In the genomic region with DNA sequence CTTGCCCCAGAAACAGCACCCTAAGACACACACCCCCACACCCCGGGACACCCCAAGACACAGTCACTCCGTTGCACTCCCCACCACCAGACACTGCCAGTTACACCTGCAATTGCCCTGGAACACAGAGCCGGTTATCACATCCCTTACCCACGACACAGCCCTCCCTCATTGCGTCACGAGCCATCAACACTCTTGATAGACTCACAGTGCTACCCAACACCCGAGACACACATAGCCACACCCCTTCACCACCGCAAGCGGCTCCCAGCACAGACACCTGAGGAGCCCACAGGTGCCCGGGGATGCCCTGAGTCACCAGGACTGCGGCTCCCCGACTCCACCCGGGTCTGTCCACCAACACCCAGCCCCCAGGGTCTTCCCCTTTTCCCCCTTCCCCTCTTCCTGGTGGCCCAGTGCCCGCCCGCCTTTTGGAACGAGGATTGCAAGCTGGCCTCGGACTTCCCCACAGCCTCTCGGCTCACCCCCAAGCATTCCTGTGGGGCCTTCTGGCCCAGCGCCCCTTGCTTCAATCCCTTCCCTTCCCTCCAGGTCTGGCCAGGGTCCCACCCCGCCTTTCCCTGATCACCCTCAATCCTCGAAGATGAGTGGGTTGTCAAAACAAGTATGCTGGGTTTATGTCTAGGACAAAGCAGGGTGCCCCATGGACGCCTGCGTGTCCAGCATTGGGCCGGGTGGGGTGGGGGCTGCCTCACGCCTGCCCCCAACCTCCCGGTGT, we compare ENCODE assay signal across 1 cellular context.
TF ChIP-seq lines count a peak whose summit lies in the region.

No MANE protein-coding gene starts in this region.

TF ChIP-seq in K562, 482 proteins besides CTCF, POLR2A, EP300 and RAD21 (continues in another document):
- TF ChIP-seq MAFF (IDR thresholded peaks at IDR 0.05; ENCODE audit: low read length) = no peak
- no peak for TF ChIP-seq MCM5 (IDR thresholded peaks at IDR 0.05; ENCODE audit: low read depth)
- 0 out of 2 replicates have a peak, but pooled peaks have one; percentile 51 for TF ChIP-seq ELF4 (CRISPR knock-in tag; IDR thresholded peaks at IDR 0.05)
- TF ChIP-seq, protein P1, sequence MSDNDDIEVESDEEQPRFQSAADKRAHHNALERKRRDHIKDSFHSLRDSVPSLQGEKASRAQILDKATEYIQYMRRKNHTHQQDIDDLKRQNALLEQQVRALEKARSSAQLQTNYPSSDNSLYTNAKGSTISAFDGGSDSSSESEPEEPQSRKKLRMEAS (CRISPR knock-in tag; IDR thresholded peaks at IDR 0.05) = 0 out of 2 replicates have a peak, but pooled peaks have one; percentile 28
- 0 out of 2 replicates have a peak, but pooled peaks have one; percentile 9 for TF ChIP-seq USF1 (CRISPR knock-in tag; IDR thresholded peaks at IDR 0.05)
- TF ChIP-seq CXXC5 (CRISPR knock-in tag; IDR thresholded peaks at IDR 0.05) = peak; percentile 36; the same call in 1 of the 2 replicates
- TF ChIP-seq OTX1 (CRISPR knock-in tag; IDR thresholded peaks at IDR 0.05) = peak; percentile 72; the same call in 1 of the 2 replicates
- no peak for TF ChIP-seq ZNF644 (tag; IDR thresholded peaks at IDR 0.05; ENCODE audit: low read depth)
- peak; percentile 82 for TF ChIP-seq CREM (IDR thresholded peaks at IDR 0.05; ENCODE audit: low read depth)
- TF ChIP-seq HMBOX1 (IDR thresholded peaks at IDR 0.05) = no peak
- TF ChIP-seq ZNF384 (IDR thresholded peaks at IDR 0.05; ENCODE audit: low read depth, low read length) = no peak
- TF ChIP-seq ZEB2 (IDR thresholded peaks at IDR 0.05) = 0 out of 2 replicates have a peak, but pooled peaks have one; percentile 51
- peak; percentile 86 for TF ChIP-seq CEBPB (tag; IDR thresholded peaks at IDR 0.05)
- TF ChIP-seq KLF1 (tag; IDR thresholded peaks at IDR 0.05) = no peak
- TF ChIP-seq, protein P2, sequence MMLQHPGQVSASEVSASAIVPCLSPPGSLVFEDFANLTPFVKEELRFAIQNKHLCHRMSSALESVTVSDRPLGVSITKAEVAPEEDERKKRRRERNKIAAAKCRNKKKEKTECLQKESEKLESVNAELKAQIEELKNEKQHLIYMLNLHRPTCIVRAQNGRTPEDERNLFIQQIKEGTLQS (IDR thresholded peaks at IDR 0.05) = peak; percentile 80
- TF ChIP-seq, protein P2 (CRISPR knock-in tag; conservative IDR thresholded peaks at IDR 0.05) = no peak
- no peak for TF ChIP-seq TAF7 (tag; IDR thresholded peaks at IDR 0.05)
- no peak for TF ChIP-seq KLF16 (IDR thresholded peaks at IDR 0.05)
- TF ChIP-seq MEIS2 (IDR thresholded peaks at IDR 0.05; ENCODE audit: partially characterized antibody) = peak; percentile 27
- TF ChIP-seq HOMEZ (CRISPR knock-in tag; IDR thresholded peaks at IDR 0.05) = no peak
- TF ChIP-seq HDAC2 (IDR thresholded peaks at IDR 0.05) = 0 out of 2 replicates have a peak, but pooled peaks have one; percentile 13
- TF ChIP-seq, protein P3, sequence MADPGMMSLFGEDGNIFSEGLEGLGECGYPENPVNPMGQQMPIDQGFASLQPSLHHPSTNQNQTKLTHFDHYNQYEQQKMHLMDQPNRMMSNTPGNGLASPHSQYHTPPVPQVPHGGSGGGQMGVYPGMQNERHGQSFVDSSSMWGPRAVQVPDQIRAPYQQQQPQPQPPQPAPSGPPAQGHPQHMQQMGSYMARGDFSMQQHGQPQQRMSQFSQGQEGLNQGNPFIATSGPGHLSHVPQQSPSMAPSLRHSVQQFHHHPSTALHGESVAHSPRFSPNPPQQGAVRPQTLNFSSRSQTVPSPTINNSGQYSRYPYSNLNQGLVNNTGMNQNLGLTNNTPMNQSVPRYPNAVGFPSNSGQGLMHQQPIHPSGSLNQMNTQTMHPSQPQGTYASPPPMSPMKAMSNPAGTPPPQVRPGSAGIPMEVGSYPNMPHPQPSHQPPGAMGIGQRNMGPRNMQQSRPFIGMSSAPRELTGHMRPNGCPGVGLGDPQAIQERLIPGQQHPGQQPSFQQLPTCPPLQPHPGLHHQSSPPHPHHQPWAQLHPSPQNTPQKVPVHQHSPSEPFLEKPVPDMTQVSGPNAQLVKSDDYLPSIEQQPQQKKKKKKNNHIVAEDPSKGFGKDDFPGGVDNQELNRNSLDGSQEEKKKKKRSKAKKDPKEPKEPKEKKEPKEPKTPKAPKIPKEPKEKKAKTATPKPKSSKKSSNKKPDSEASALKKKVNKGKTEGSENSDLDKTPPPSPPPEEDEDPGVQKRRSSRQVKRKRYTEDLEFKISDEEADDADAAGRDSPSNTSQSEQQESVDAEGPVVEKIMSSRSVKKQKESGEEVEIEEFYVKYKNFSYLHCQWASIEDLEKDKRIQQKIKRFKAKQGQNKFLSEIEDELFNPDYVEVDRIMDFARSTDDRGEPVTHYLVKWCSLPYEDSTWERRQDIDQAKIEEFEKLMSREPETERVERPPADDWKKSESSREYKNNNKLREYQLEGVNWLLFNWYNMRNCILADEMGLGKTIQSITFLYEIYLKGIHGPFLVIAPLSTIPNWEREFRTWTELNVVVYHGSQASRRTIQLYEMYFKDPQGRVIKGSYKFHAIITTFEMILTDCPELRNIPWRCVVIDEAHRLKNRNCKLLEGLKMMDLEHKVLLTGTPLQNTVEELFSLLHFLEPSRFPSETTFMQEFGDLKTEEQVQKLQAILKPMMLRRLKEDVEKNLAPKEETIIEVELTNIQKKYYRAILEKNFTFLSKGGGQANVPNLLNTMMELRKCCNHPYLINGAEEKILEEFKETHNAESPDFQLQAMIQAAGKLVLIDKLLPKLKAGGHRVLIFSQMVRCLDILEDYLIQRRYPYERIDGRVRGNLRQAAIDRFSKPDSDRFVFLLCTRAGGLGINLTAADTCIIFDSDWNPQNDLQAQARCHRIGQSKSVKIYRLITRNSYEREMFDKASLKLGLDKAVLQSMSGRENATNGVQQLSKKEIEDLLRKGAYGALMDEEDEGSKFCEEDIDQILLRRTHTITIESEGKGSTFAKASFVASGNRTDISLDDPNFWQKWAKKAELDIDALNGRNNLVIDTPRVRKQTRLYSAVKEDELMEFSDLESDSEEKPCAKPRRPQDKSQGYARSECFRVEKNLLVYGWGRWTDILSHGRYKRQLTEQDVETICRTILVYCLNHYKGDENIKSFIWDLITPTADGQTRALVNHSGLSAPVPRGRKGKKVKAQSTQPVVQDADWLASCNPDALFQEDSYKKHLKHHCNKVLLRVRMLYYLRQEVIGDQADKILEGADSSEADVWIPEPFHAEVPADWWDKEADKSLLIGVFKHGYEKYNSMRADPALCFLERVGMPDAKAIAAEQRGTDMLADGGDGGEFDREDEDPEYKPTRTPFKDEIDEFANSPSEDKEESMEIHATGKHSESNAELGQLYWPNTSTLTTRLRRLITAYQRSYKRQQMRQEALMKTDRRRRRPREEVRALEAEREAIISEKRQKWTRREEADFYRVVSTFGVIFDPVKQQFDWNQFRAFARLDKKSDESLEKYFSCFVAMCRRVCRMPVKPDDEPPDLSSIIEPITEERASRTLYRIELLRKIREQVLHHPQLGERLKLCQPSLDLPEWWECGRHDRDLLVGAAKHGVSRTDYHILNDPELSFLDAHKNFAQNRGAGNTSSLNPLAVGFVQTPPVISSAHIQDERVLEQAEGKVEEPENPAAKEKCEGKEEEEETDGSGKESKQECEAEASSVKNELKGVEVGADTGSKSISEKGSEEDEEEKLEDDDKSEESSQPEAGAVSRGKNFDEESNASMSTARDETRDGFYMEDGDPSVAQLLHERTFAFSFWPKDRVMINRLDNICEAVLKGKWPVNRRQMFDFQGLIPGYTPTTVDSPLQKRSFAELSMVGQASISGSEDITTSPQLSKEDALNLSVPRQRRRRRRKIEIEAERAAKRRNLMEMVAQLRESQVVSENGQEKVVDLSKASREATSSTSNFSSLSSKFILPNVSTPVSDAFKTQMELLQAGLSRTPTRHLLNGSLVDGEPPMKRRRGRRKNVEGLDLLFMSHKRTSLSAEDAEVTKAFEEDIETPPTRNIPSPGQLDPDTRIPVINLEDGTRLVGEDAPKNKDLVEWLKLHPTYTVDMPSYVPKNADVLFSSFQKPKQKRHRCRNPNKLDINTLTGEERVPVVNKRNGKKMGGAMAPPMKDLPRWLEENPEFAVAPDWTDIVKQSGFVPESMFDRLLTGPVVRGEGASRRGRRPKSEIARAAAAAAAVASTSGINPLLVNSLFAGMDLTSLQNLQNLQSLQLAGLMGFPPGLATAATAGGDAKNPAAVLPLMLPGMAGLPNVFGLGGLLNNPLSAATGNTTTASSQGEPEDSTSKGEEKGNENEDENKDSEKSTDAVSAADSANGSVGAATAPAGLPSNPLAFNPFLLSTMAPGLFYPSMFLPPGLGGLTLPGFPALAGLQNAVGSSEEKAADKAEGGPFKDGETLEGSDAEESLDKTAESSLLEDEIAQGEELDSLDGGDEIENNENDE (IDR thresholded peaks at IDR 0.05; ENCODE audit: low read depth, low read length) = no peak
- TF ChIP-seq SMARCA4 (IDR thresholded peaks at IDR 0.05) = 0 out of 2 replicates have a peak, but pooled peaks have one; percentile 20
- TF ChIP-seq HMGN3 (IDR thresholded peaks at IDR 0.05; ENCODE audit: borderline replicate concordance, extremely low read depth, insufficient read length, low read depth, low read length) = peak; percentile 45
- TF ChIP-seq IRF1 (CRISPR knock-in tag; IDR thresholded peaks at IDR 0.05; ENCODE audit: borderline replicate concordance) = no peak
- TF ChIP-seq DACH1 (IDR thresholded peaks at IDR 0.05; ENCODE audit: partially characterized antibody) = no peak
- TF ChIP-seq FOXP1 (CRISPR knock-in tag; IDR thresholded peaks at IDR 0.05) = no peak
- TF ChIP-seq ZNF696 (CRISPR knock-in tag; conservative IDR thresholded peaks at IDR 0.05) = no peak
- TF ChIP-seq POLR3G (IDR thresholded peaks at IDR 0.05; ENCODE audit: extremely low read depth, insufficient read length, insufficient replicate concordance) = no peak
- 0 out of 2 replicates have a peak, but pooled peaks have one; percentile 29 for TF ChIP-seq NCOA1 (IDR thresholded peaks at IDR 0.05; ENCODE audit: low read depth)
- no peak for TF ChIP-seq ZNF12 (CRISPR knock-in tag; IDR thresholded peaks at IDR 0.05)
- TF ChIP-seq SMAD4 (CRISPR knock-in tag; conservative IDR thresholded peaks at IDR 0.05) = 0 out of 2 replicates have a peak, but pooled peaks have one; percentile 10
- TF ChIP-seq CTBP1 (IDR thresholded peaks at IDR 0.05; ENCODE audit: borderline replicate concordance) = peak; percentile 52; the same call in 1 of the 2 replicates
- TF ChIP-seq PKNOX1 (IDR thresholded peaks at IDR 0.05) = peak; percentile 65
- TF ChIP-seq CEBPG (CRISPR knock-in tag; IDR thresholded peaks at IDR 0.05) = peak; percentile 85
- TF ChIP-seq CEBPG (tag; conservative IDR thresholded peaks at IDR 0.05 in 1 of 2, IDR thresholded peaks at IDR 0.05 in 1 of 2) = peak; percentile 62 to 85
- TF ChIP-seq MCM2 (IDR thresholded peaks at IDR 0.05; ENCODE audit: low read depth) = no peak
- no peak for TF ChIP-seq ATF1 (CRISPR knock-in tag; IDR thresholded peaks at IDR 0.05)
- TF ChIP-seq ATF1 (tag; IDR thresholded peaks at IDR 0.05) = peak; percentile 67
- TF ChIP-seq POLR2G (IDR thresholded peaks at IDR 0.05; ENCODE audit: low read depth, low read length) = peak; percentile 50
- no peak for TF ChIP-seq TCF3 (CRISPR knock-in tag; IDR thresholded peaks at IDR 0.05)
- no peak for TF ChIP-seq POLR2AphosphoS2 (IDR thresholded peaks at IDR 0.05; ENCODE audit: low read length)
- TF ChIP-seq KHSRP (IDR thresholded peaks at IDR 0.05) = no peak
- TF ChIP-seq ETV1 (tag; conservative IDR thresholded peaks at IDR 0.05; ENCODE audit: low read depth) = no peak
- peak; percentile 16; the same call in 1 of the 2 replicates for TF ChIP-seq BHLHE40 (IDR thresholded peaks at IDR 0.05; ENCODE audit: low read length)
- TF ChIP-seq ZNF24 (IDR thresholded peaks at IDR 0.05) = no peak
